In genomic region chr17:76248013-76248782, GRCh38 we compare ENCODE assay signal across 11 cellular contexts. TPM values are rescaled to one million over a fixed set of nuclear protein-coding genes. Genes with fewer than 3 reads are reported as not detected.
DNase-seq lines count a peak whose midpoint lies in the region; TF ChIP-seq lines count a peak whose summit lies in the region.
"Had no signal": no experiment of that assay in that cellular context is flagged by ENCODE, and none has a peak within 500 bp of the region (broad histone marks: within the 10 kb centered on the region; RNA-seq: fewer than 3 reads in every experiment).

No MANE protein-coding gene starts in this region.

- DNase-seq in NCI-H510A treated with DMSO at 0.1 percent for 48 hours (lab: John Stamatoyannopoulos, UW): peak; percentile 6
- DNase-seq in NCI-H510A (lab: John Stamatoyannopoulos, UW): no peak
- peak; percentile 28 to 31 for DNase-seq in Kasumi-1 (lab: John Stamatoyannopoulos, UW)
- DNase-seq in astrocyte of the cerebellum (ENCODE audit: low read depth): no peak
- DNase-seq in nephron progenitor cell: no peak
- no peak for DNase-seq in NCI-H82 treated with DMSO at 0.1 percent for 48 hours (lab: John Stamatoyannopoulos, UW; ENCODE audit: unreplicated experiment)
- no peak for DNase-seq in type B pancreatic cell (ENCODE audit: extremely low spot score, unreplicated experiment)
- no peak for DNase-seq in NCI-H2171 (lab: John Stamatoyannopoulos, UW)
- DNase-seq: GDM1; NCI-H524; stimulated activated CD4-positive, alpha-beta T cell treated with anti-CD3 and anti-CD28 coated beads, Interleukin-15, amount 100 ng/mL, for 24 hours had no signal

- in situ Hi-C loops in astrocyte of the cerebellum (cut with HindIII; ENCODE audit: low sequenced_read_pairs): no loop called here

- H3K4me3 ChIP-seq in astrocyte of the cerebellum (ENCODE audit: low read depth, low read length): no peak overlapping the region

- peak overlapping the region; percentile 27 for H3K27ac Mint-ChIP-seq in nephron progenitor cell
- H3K27ac Mint-ChIP-seq in type B pancreatic cell: no peak overlapping the region

- H3K36me3 Mint-ChIP-seq in nephron progenitor cell (ENCODE audit: low read depth): no peaks in the 10 kb centered on the region
- no peaks in the 10 kb centered on the region for H3K36me3 Mint-ChIP-seq in type B pancreatic cell

- H3K4me3 Mint-ChIP-seq in nephron progenitor cell (peak overlapping the region; percentile 31), type B pancreatic cell (no peak overlapping the region)

- H3K9me3 Mint-ChIP-seq in nephron progenitor cell (no peaks in the 10 kb centered on the region), type B pancreatic cell (no peaks in the 10 kb centered on the region)

- H3K4me1 Mint-ChIP-seq in nephron progenitor cell (peaks cover 64% of the 10 kb centered on the region), type B pancreatic cell (ENCODE audit: unreplicated experiment) (peaks cover 37% of the 10 kb centered on the region)

- H3K27me3 Mint-ChIP-seq in nephron progenitor cell (ENCODE audit: low read depth, poor library complexity): peaks cover 23% of the 10 kb centered on the region
- peaks cover 2% of the 10 kb centered on the region for H3K27me3 Mint-ChIP-seq in type B pancreatic cell

- peak; percentile 22 for TF ChIP-seq CTCF in astrocyte of the cerebellum (IDR thresholded peaks at IDR 0.05; ENCODE audit: low read depth, low read length, missing control alignments)
- TF ChIP-seq CTCF in nephron progenitor cell (IDR thresholded peaks at IDR 0.05): no peak
- TF ChIP-seq CTCF in type B pancreatic cell (conservative IDR thresholded peaks at IDR 0.05): no peak

RNA-seq across cellular contexts. Expression of gene RNF157, which starts 7.9 kb away (rescaled TPM):
- total RNA-seq in type B pancreatic cell (ENCODE audit: low replicate concordance): 5.4 and 27.0 TPM in 2 replicates

RNA-seq across cellular contexts. Expression of gene UBALD2, which starts 16.9 kb away (rescaled TPM):
- total RNA-seq in type B pancreatic cell (ENCODE audit: low replicate concordance): 46.9 and 53.1 TPM in 2 replicates

RNA-seq across cellular contexts. Expression of gene QRICH2, which starts 59.9 kb away (rescaled TPM):
- 3.9 and 11.7 TPM in 2 replicates for total RNA-seq in type B pancreatic cell (ENCODE audit: low replicate concordance)

Comparison
In these comparisons a context has a peak if more than half of its experiments do, and no peak if none do; other contexts are left out.
1. DNase-seq: peak in NCI-H510A treated with DMSO at 0.1 percent for 48 hours (single experiment) and Kasumi-1 (2 of 2); none in NCI-H510A (single experiment), astrocyte of the cerebellum (single experiment), nephron progenitor cell (single experiment), NCI-H82 treated with DMSO at 0.1 percent for 48 hours (single experiment), type B pancreatic cell (single experiment) and NCI-H2171 (single experiment).